Comparison of ENCODE assay signal across 34 cellular contexts in genomic region chr2:161763153-161763552, GRCh38.
"Had no signal": no experiment of that assay in that cellular context is flagged by ENCODE, and none has a peak within 500 bp of the region (broad histone marks: within the 10 kb centered on the region; RNA-seq: fewer than 3 reads in every experiment).

No MANE protein-coding gene starts in this region.

- H3K27me3 ChIP-seq: MG63 had no signal

- H3K4me3 ChIP-seq: MG63 had no signal

- H3K9me3 ChIP-seq: MG63 had no signal

- DNase-seq: Karpas-422, Kasumi-1, MG63, MM.1S, MV-4-11, NCI-H1048, NCI-H1092, NCI-H1092 treated with DMSO at 0.1 percent for 48 hours, NCI-H1105, NCI-H1105 treated with DMSO at 0.1 percent for 48 hours, NCI-H1417, NCI-H1417 treated with DMSO at 0.1 percent for 48 hours, NCI-H1436, NCI-H1436 treated with DMSO at 0.1 percent for 48 hours, NCI-H146, NCI-H1694, NCI-H1694 treated with DMSO at 0.1 percent for 48 hours, NCI-H187, NCI-H187 treated with DMSO at 0.1 percent for 48 hours, NCI-H1930, NCI-H2029, NCI-H2029 treated with DMSO at 0.1 percent for 48 hours, NCI-H2081, NCI-H2081 treated with DMSO at 0.1 percent for 48 hours, NCI-H2107, NCI-H2171, NCI-H2171 treated with DMSO at 0.1 percent for 48 hours, NCI-H2227 treated with DMSO at 0.1 percent for 48 hours, NCI-H226, NCI-H345, NCI-H446, NCI-H446 treated with DMSO at 0.1 percent for 48 hours, NCI-H510A, NCI-H510A treated with DMSO at 0.1 percent for 48 hours had no signal

- H3K36me3 ChIP-seq: MG63 had no signal
